12 cellular contexts compared by ENCODE assay signal in the genomic region with DNA sequence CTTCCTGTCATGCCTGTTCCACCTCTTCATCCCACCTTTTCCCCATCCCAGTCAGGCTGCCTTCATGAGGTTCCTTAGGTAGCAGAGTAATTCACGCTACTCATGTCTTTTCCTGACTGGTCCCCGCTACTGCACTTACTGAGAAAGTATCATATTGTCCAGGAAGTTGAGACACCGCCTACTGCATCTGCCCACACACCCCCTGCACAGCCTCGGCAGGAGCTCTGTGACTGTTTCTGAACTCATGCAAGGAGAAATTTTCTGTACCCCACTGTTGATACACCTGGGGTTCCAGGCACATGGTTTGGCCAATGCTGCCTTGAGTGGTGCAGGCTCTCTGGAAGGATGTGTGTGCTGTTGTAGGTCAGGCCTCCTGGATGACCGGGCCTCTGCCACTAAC. TPM values are rescaled to one million over a fixed set of nuclear protein-coding genes. Genes with fewer than 3 reads are reported as not detected.
DNase-seq lines count a peak whose midpoint lies in the region; TF ChIP-seq lines count a peak whose summit lies in the region.
"Had no signal": no experiment of that assay in that cellular context is flagged by ENCODE, and none has a peak within 500 bp of the region (broad histone marks: within the 10 kb centered on the region; RNA-seq: fewer than 3 reads in every experiment).

No MANE protein-coding gene starts in this region.

- POLR2A ChIA-PET in HEK293 (lab: Yijun Ruan, JAX), result no interaction called here

- H3K27ac ChIP-seq in HEK293 (ENCODE audit: extremely low read depth, low read depth, low read length) (no peak overlapping the region), ascending aorta (no peak overlapping the region), suprapubic skin (no peak overlapping the region)
- H3K27ac ChIP-seq: neutrophil had no signal

- no peaks in the 10 kb centered on the region for H3K4me1 ChIP-seq in HEK293 (ENCODE audit: control insufficient read depth, insufficient read depth, low read length)
- no peaks in the 10 kb centered on the region for H3K4me1 ChIP-seq in ascending aorta
- H3K4me1 ChIP-seq in suprapubic skin, result no peaks in the 10 kb centered on the region

- DNase-seq in activated CD4-positive, alpha-beta T cell treated with anti-CD3 and anti-CD28 coated beads for 48 hours, result peak; percentile 64
- DNase-seq in activated naive CD4-positive, alpha-beta T cell treated with anti-CD3 and anti-CD28 coated beads, Interleukin-2, amount 50 U/mL, for 16 hours, result peak; percentile 68
- DNase-seq in stimulated activated CD4-positive, alpha-beta T cell treated with anti-CD3 and anti-CD28 coated beads, Interleukin-1b, Interleukin-23, amount 100 ng/mL, for 48 hours, result peak; percentile 50
- no peak for DNase-seq in GDM1 (lab: John Stamatoyannopoulos, UW)
- DNase-seq in NCI-H1930 (lab: John Stamatoyannopoulos, UW), result no peak
- DNase-seq in ascending aorta (ENCODE audit: low spot score in 2 of 2), result no peak
- DNase-seq in suprapubic skin (ENCODE audit: low spot score in 2 of 2), result no peak
- DNase-seq: effector CD4-positive, alpha-beta T cell; NCI-H226; RPMI8226 had no signal

- H3K9me3 ChIP-seq in HEK293 (ENCODE audit: control insufficient read depth, insufficient read depth, low read depth, low read length) (no peaks in the 10 kb centered on the region), ascending aorta (no peaks in the 10 kb centered on the region), suprapubic skin (no peaks in the 10 kb centered on the region)
- H3K9me3 ChIP-seq: neutrophil had no signal

- H3K27me3 ChIP-seq in ascending aorta (no peaks in the 10 kb centered on the region), suprapubic skin (no peaks in the 10 kb centered on the region)
- H3K27me3 ChIP-seq: neutrophil had no signal

- no peak overlapping the region for H3K4me3 ChIP-seq in HEK293 (ENCODE audit: low read depth, low read length)
- H3K4me3 ChIP-seq in ascending aorta, result no peak overlapping the region
- no peak overlapping the region for H3K4me3 ChIP-seq in suprapubic skin

- TF ChIP-seq POLR2A in suprapubic skin (IDR thresholded peaks at IDR 0.05), result no peak

- CTCF ChIA-PET in HEK293 (lab: Yijun Ruan, JAX), result interaction anchor here (2.9 kb wide), 1 partner anchor 464 kb away, joined by 12 read pairs; no protein-coding TSS in a partner anchor

- no peak for TF ChIP-seq EP300 in suprapubic skin (IDR thresholded peaks at IDR 0.05)

- TF ChIP-seq CTCF in HEK293 (tag by site-specific recombination; IDR thresholded peaks at IDR 0.05), result no peak
- TF ChIP-seq CTCF in ascending aorta (IDR thresholded peaks at IDR 0.05), result no peak
- no peak for TF ChIP-seq CTCF in suprapubic skin (IDR thresholded peaks at IDR 0.05)

- WGBS in suprapubic skin, result 96% methylated on average over 5 of the region's 5 CpGs

- intact Hi-C loops in ascending aorta (cut with DNase I), result no loop called here

- H3K36me3 ChIP-seq in HEK293 (ENCODE audit: control insufficient read depth in 2 of 2, insufficient read depth in 1 of 2, low read length in 2 of 2) (peaks cover 8 to 85% of the 10 kb centered on the region in 2 experiments), ascending aorta (peaks cover 74 to 93% of the 10 kb centered on the region in 2 donors), suprapubic skin (peaks cover 70% of the 10 kb centered on the region)

TF ChIP-seq in HEK293, 187 proteins besides CTCF, POLR2A, EP300 and RAD21:
- TF ChIP-seq, protein P1, sequence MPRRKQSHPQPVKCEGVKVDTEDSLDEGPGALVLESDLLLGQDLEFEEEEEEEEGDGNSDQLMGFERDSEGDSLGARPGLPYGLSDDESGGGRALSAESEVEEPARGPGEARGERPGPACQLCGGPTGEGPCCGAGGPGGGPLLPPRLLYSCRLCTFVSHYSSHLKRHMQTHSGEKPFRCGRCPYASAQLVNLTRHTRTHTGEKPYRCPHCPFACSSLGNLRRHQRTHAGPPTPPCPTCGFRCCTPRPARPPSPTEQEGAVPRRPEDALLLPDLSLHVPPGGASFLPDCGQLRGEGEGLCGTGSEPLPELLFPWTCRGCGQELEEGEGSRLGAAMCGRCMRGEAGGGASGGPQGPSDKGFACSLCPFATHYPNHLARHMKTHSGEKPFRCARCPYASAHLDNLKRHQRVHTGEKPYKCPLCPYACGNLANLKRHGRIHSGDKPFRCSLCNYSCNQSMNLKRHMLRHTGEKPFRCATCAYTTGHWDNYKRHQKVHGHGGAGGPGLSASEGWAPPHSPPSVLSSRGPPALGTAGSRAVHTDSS (tag by site-specific recombination; IDR thresholded peaks at IDR 0.05), result no peak
- no peak for TF ChIP-seq ZBTB48 (tag by site-specific recombination; IDR thresholded peaks at IDR 0.05)
- peak; percentile 42; the same call in 1 of the 2 replicates for TF ChIP-seq EGR2 (tag by site-specific recombination; IDR thresholded peaks at IDR 0.05; ENCODE audit: low read depth)
- TF ChIP-seq ZNF510 (tag by site-specific recombination; IDR thresholded peaks at IDR 0.05; ENCODE audit: insufficient replicate concordance), result no peak
- no peak for TF ChIP-seq ZNF776 (tag by site-specific recombination; IDR thresholded peaks at IDR 0.05; ENCODE audit: borderline replicate concordance)

RNA-seq across cellular contexts. Expression of gene HADH, which starts 39.6 kb away (rescaled TPM):
- 34.3 TPM for total RNA-seq in ascending aorta
- total RNA-seq in suprapubic skin, result 10 to 100 TPM; 37.0 to 51.1 (median 42.6) TPM

Comparison
In these comparisons a context has a peak if more than half of its experiments do, and no peak if none do; other contexts are left out.
1. DNase-seq: peak in activated CD4-positive, alpha-beta T cell treated with anti-CD3 and anti-CD28 coated beads for 48 hours (single experiment), activated naive CD4-positive, alpha-beta T cell treated with anti-CD3 and anti-CD28 coated beads, Interleukin-2, amount 50 U/mL, for 16 hours (single experiment) and stimulated activated CD4-positive, alpha-beta T cell treated with anti-CD3 and anti-CD28 coated beads, Interleukin-1b, Interleukin-23, amount 100 ng/mL, for 48 hours (single experiment); none in GDM1 (single experiment), NCI-H1930 (0 of 2), ascending aorta (0 of 2) and suprapubic skin (0 of 2).